ENCODE assay signal across 1 cellular context in the genomic region with DNA sequence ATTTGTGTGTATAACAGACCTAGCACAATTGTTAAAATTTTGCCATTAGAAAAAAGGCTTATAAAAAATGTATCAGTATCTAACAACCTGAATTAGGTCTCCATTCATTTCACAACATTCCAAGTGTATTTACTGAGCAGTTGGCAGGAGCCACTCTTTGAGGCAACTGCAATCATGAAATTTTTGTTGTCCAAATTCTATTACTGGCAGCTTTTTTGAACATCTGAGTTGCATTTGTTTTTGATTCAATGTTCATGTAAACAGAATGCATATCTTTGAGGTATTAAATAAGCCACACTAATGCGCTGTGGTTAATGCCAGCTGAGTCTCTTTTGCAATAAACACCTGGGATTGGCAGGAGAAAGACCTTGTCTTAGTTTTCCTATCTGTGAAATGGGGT.
TF ChIP-seq lines count a peak whose summit lies in the region.

No MANE protein-coding gene starts in this region.

TF ChIP-seq in HEK293, 187 proteins besides CTCF, POLR2A, EP300 and RAD21:
- TF ChIP-seq, protein P1, sequence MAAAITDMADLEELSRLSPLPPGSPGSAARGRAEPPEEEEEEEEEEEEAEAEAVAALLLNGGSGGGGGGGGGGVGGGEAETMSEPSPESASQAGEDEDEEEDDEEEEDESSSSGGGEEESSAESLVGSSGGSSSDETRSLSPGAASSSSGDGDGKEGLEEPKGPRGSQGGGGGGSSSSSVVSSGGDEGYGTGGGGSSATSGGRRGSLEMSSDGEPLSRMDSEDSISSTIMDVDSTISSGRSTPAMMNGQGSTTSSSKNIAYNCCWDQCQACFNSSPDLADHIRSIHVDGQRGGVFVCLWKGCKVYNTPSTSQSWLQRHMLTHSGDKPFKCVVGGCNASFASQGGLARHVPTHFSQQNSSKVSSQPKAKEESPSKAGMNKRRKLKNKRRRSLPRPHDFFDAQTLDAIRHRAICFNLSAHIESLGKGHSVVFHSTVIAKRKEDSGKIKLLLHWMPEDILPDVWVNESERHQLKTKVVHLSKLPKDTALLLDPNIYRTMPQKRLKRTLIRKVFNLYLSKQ (tag by site-specific recombination; IDR thresholded peaks at IDR 0.05; ENCODE audit: borderline replicate concordance): no peak
- TF ChIP-seq ZSCAN30 (tag by site-specific recombination; IDR thresholded peaks at IDR 0.05) (peak; percentile 32; the same call in 1 of the 2 replicates), SP2 (tag by site-specific recombination; IDR thresholded peaks at IDR 0.05) (no peak)
